Comparison of ENCODE assay signal across 25 cellular contexts in the genomic region with DNA sequence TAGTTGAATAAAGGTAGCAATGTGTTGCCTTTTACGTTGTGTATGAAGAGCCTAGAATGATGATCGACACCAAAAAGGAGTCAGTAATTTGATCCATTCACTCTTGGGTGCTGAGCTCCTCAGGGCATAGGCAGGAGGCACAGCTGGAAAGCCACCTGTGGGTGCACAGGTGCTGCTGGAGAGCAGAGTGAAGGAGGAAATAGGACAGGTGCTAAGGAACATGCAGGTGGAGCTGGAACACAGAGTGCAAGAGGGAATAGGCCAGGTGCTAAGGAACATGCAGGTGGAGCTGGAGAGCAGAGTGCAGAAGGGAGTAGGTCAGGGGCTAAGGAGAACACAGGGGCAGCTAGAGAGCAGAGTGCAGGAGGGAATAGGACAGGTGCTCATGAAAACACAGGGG.
DNase-seq lines count a peak whose midpoint lies in the region; ATAC-seq and TF ChIP-seq lines count a peak whose summit lies in the region.
"Had no signal": no experiment of that assay in that cellular context is flagged by ENCODE, and none has a peak within 500 bp of the region (broad histone marks: within the 10 kb centered on the region; RNA-seq: fewer than 3 reads in every experiment).

No MANE protein-coding gene starts in this region.

- H2AFZ ChIP-seq in PC-3 (ENCODE audit: low read length) (no peak overlapping the region), H9 (ENCODE audit: low read length) (no peak overlapping the region)

- H4K20me1 ChIP-seq in PC-3 (ENCODE audit: low read length) (no peaks in the 10 kb centered on the region), H9 (ENCODE audit: control insufficient read depth, insufficient read depth, insufficient read length) (no peaks in the 10 kb centered on the region)

- no peaks in the 10 kb centered on the region for H3K27me3 ChIP-seq in CD4-positive, alpha-beta memory T cell (ENCODE audit: insufficient read depth, low read length)
- H3K27me3 ChIP-seq in PC-3 (ENCODE audit: low read length), result no peaks in the 10 kb centered on the region
- no peaks in the 10 kb centered on the region for H3K27me3 ChIP-seq in H9 (ENCODE audit: insufficient read depth, low read length)
- H3K27me3 ChIP-seq: ascending aorta had no signal

- H3K9me3 Mint-ChIP-seq in CD4-positive, alpha-beta memory T cell, result peaks cover 0 to 1% (median under 1%) of the 10 kb centered on the region in 8 donors
- peaks cover 24 to 25% of the 10 kb centered on the region in 2 experiments for H3K9me3 Mint-ChIP-seq in H9
- H3K9me3 Mint-ChIP-seq: memory B cell had no signal

- H3K4me3 Mint-ChIP-seq in CD4-positive, alpha-beta memory T cell, result peak overlapping the region in 6 of 8 donors; percentile 2 to 78 (median 61)
- H3K4me3 Mint-ChIP-seq in H9, result no peak overlapping the region
- H3K4me3 Mint-ChIP-seq: activated CD4-positive, alpha-beta memory T cell treated with anti-CD3 and anti-CD28 coated beads for 36 hours; memory B cell had no signal

- no peak overlapping the region for H2AK5ac ChIP-seq in H9 (ENCODE audit: insufficient read length, low read length)

- H3K9me2 ChIP-seq in PC-3 (replicated peaks; ENCODE audit: low read length), result no peaks in the 10 kb centered on the region

- no peaks in the 10 kb centered on the region for H3F3A ChIP-seq in PC-3 (ENCODE audit: low read length, unreplicated experiment)

- H2BK15ac ChIP-seq in H9 (ENCODE audit: low read depth, low read length), result no peak overlapping the region

- H2BK5ac ChIP-seq in H9 (ENCODE audit: insufficient read length, low read length), result no peak overlapping the region

- CTCF ChIA-PET in CD4-positive, alpha-beta memory T cell (lab: Charles Lee; ENCODE audit: partially characterized antibody), result interaction anchor here (0.9 kb wide), 1 partner anchor 161 kb away, joined by 3 read pairs; no protein-coding TSS in a partner anchor
- CTCF ChIA-PET in PC-3 (lab: Charles Lee), result no interaction called here

- DNase-seq in CD4-positive, alpha-beta memory T cell, result no peak
- DNase-seq in COLO668 (lab: John Stamatoyannopoulos, UW; ENCODE audit: unreplicated experiment) (peak; percentile 87), PC-3 (no peak), left colon (no peak), G401 (ENCODE audit: low spot score) (no peak), H9 (no peak)
- DNase-seq: activated CD4-positive, alpha-beta memory T cell treated with anti-CD3 and anti-CD28 coated beads for 36 hours; activated CD8-positive, alpha-beta memory T cell treated with anti-CD3 and anti-CD28 coated beads, Interleukin-2, amount 50 U/mL, for 4 hours; C1 segment of cervical spinal cord; EL; hippocampal formation; IMR-90; NCI-H1048; NCI-H524; stimulated activated naive CD4-positive, alpha-beta T cell had no signal

- peak overlapping the region; percentile 55; the same call in 1 of the 2 replicates for H3K4me2 ChIP-seq in PC-3 (ENCODE audit: low read length)
- H3K4me2 ChIP-seq in H9 (ENCODE audit: insufficient read depth, insufficient read length, low read length), result no peak overlapping the region

- H3K27me3 Mint-ChIP-seq in CD4-positive, alpha-beta memory T cell, result no peaks in the 10 kb centered on the region
- peaks cover 13% of the 10 kb centered on the region for H3K27me3 Mint-ChIP-seq in H9 (ENCODE audit: low read depth)
- H3K27me3 Mint-ChIP-seq: activated CD4-positive, alpha-beta memory T cell treated with anti-CD3 and anti-CD28 coated beads for 36 hours; activated T-helper 17 cell treated with anti-CD3 and anti-CD28 coated beads, Interleukin-2, amount 50 U/mL, for 72 hours had no signal

- no CpG with 5 or more reads among the region's 2 CpGs for WGBS in H9 (ENCODE audit: extremely low coverage, insufficient read length, low lambda C conversion rate)

- no peaks in the 10 kb centered on the region for H3K9me3 ChIP-seq in CD4-positive, alpha-beta memory T cell (ENCODE audit: control insufficient read depth in 1 of 2, low read length in 2 of 2)
- H3K9me3 ChIP-seq in PC-3 (ENCODE audit: low read length) (peaks cover 8% of the 10 kb centered on the region), H9 (ENCODE audit: control insufficient read depth, low read depth, low read length) (peaks cover 8% of the 10 kb centered on the region)
- H3K9me3 ChIP-seq: ascending aorta, gastroesophageal sphincter had no signal

- no peak for ATAC-seq in PC-3
- peak; percentile 35 for ATAC-seq in left colon
- no peak for ATAC-seq in GM19452 (IDR thresholded peaks at IDR 0.05; ENCODE audit: unreplicated experiment)
- ATAC-seq in GM21381 (IDR thresholded peaks at IDR 0.05; ENCODE audit: unreplicated experiment), result no peak
- ATAC-seq: activated naive CD4-positive, alpha-beta T cell treated with anti-CD3 and anti-CD28 coated beads, Interleukin-2, amount 50 U/mL, for 72 hours; activated T-helper 17 cell treated with anti-CD3 and anti-CD28 coated beads, Interleukin-2, amount 50 U/mL, for 72 hours; gastroesophageal sphincter; left lobe of liver had no signal

- H3K18ac ChIP-seq in H9 (ENCODE audit: insufficient read length, low read depth, low read length), result no peak overlapping the region

- no peaks in the 10 kb centered on the region for H3K79me2 ChIP-seq in PC-3 (ENCODE audit: low read length)
- no peaks in the 10 kb centered on the region for H3K79me2 ChIP-seq in H9 (ENCODE audit: insufficient read depth, low read length)

- no peak overlapping the region for H4K5ac ChIP-seq in H9 (ENCODE audit: insufficient read length, low read depth, low read length)

- H4K91ac ChIP-seq in H9 (ENCODE audit: insufficient read length, low read depth, low read length), result no peak overlapping the region

- no peak overlapping the region for H3K56ac ChIP-seq in H9 (ENCODE audit: insufficient read length, low read depth, low read length)

- intact Hi-C loops in CD4-positive, alpha-beta memory T cell (cut with micrococcal nuclease), result loop anchor here (2.0 kb wide), 1 partner anchor 111 kb away; the partner anchor contains the start of gene ALKAL2
- intact Hi-C loops in PC-3 (cut with micrococcal nuclease), result no loop called here
- intact Hi-C loops in left colon (cut with DNase I, micrococcal nuclease), result no loop called here

- peak overlapping the region in 6 of 7 donors; percentile 58 to 93 (median 80) for H3K27ac Mint-ChIP-seq in CD4-positive, alpha-beta memory T cell
- peak overlapping the region in 1 of 3 experiments; percentile 65; a peak in 3 of 7 replicates for H3K27ac Mint-ChIP-seq in H9
- H3K27ac Mint-ChIP-seq: activated CD4-positive, alpha-beta memory T cell treated with anti-CD3 and anti-CD28 coated beads for 36 hours; activated naive CD4-positive, alpha-beta T cell treated with anti-CD3 and anti-CD28 coated beads, Interleukin-2, amount 50 U/mL, for 72 hours; activated T-helper 17 cell treated with anti-CD3 and anti-CD28 coated beads, Interleukin-2, amount 50 U/mL, for 72 hours; memory B cell had no signal

- no peak overlapping the region for H3K4ac ChIP-seq in H9 (ENCODE audit: low read depth, low read length)

- no peaks in the 10 kb centered on the region for H3K23me2 ChIP-seq in H9 (ENCODE audit: insufficient read length, low read depth, low read length, poor library complexity, severe bottlenecking)

- H3K23ac ChIP-seq in H9 (ENCODE audit: insufficient read length, low read depth, low read length), result no peak overlapping the region

- H3K4me3 ChIP-seq in CD4-positive, alpha-beta memory T cell (ENCODE audit: low read length in 2 of 2), result no peak overlapping the region
- no peak overlapping the region for H3K4me3 ChIP-seq in PC-3 (ENCODE audit: low read length)
- H3K4me3 ChIP-seq: ascending aorta, gastroesophageal sphincter had no signal

- in situ Hi-C loops in G401 (cut with HindIII; ENCODE audit: low sequenced_read_pairs), result no loop called here

- no peak overlapping the region for H2BK12ac ChIP-seq in H9 (ENCODE audit: insufficient read length, low read depth, low read length)

- no peaks in the 10 kb centered on the region for H3K36me3 Mint-ChIP-seq in CD4-positive, alpha-beta memory T cell
- H3K36me3 Mint-ChIP-seq in H9 (ENCODE audit: insufficient read depth in 1 of 3, low read depth in 3 of 3), result peaks cover 5 to 7% (median 6%) of the 10 kb centered on the region in 3 experiments; a peak in 6 of 7 replicates
- H3K36me3 Mint-ChIP-seq: activated CD4-positive, alpha-beta memory T cell treated with anti-CD3 and anti-CD28 coated beads for 36 hours; memory B cell had no signal

- peaks cover 37% of the 10 kb centered on the region for H3K4me1 ChIP-seq in CD4-positive, alpha-beta memory T cell (ENCODE audit: insufficient read depth, low read length)
- H3K4me1 ChIP-seq in PC-3 (ENCODE audit: insufficient read depth, low read length) (peaks cover 27% of the 10 kb centered on the region), H9 (ENCODE audit: insufficient read depth, low read length) (no peaks in the 10 kb centered on the region)

- H3K9ac ChIP-seq in PC-3 (ENCODE audit: low read length) (no peak overlapping the region), H9 (ENCODE audit: extremely low read depth, insufficient read length, low read length) (no peak overlapping the region)

- peaks cover 35 to 57% (median 38%) of the 10 kb centered on the region in 4 donors for H3K4me1 Mint-ChIP-seq in CD4-positive, alpha-beta memory T cell
- no peaks in the 10 kb centered on the region for H3K4me1 Mint-ChIP-seq in H9
- H3K4me1 Mint-ChIP-seq: memory B cell had no signal

- H3K36me3 ChIP-seq in CD4-positive, alpha-beta memory T cell (ENCODE audit: insufficient read depth, low read length), result no peaks in the 10 kb centered on the region
- H3K36me3 ChIP-seq in PC-3 (ENCODE audit: low read depth, low read length), result 0 out of 2 replicates have a peak, but pooled peaks cover under 1% of the 10 kb centered on the region
- H3K36me3 ChIP-seq: ascending aorta, gastroesophageal sphincter had no signal

- no TSS peak for BruUV-seq in PC-3 (replicated peaks; lab: Mats Ljungman, UMichigan)

- no peak overlapping the region for H3T11ph ChIP-seq in H9 (ENCODE audit: low read length)

- no peak overlapping the region for H4K8ac ChIP-seq in H9 (replicated peaks; ENCODE audit: insufficient read length, low read depth, low read length)

- H2BK20ac ChIP-seq in H9 (ENCODE audit: low read depth, low read length, poor library complexity, severe bottlenecking), result no peak overlapping the region

- H3K79me1 ChIP-seq in H9 (ENCODE audit: insufficient read depth, low read depth, low read length, poor library complexity, severe bottlenecking), result no peaks in the 10 kb centered on the region

- H2BK120ac ChIP-seq in H9 (ENCODE audit: low read depth, low read length, poor library complexity, severe bottlenecking), result no peak overlapping the region

- POLR2A ChIA-PET in CD4-positive, alpha-beta memory T cell (lab: Charles Lee; ENCODE audit: partially characterized antibody), result interaction anchor here (0.8 to 1.3 kb wide), 3 partner anchors 10 to 16 kb away, joined by 3 read pairs; no protein-coding TSS in a partner anchor
- POLR2A ChIA-PET in PC-3 (lab: Charles Lee; ENCODE audit: unreplicated experiment), result interaction anchor here (0.6 kb wide), 1 partner anchor 44 kb away, joined by 3 read pairs; no protein-coding TSS in a partner anchor

- TF ChIP-seq CTCF in PC-3 (conservative IDR thresholded peaks at IDR 0.05; ENCODE audit: low read depth, low read length) (no peak), H9 (conservative IDR thresholded peaks at IDR 0.05) (no peak)

- no peak overlapping the region for H3K14ac ChIP-seq in H9 (ENCODE audit: insufficient read depth, low read length)

- no peak overlapping the region for H3K27ac ChIP-seq in CD4-positive, alpha-beta memory T cell (ENCODE audit: low read depth, low read length)
- H3K27ac ChIP-seq in PC-3 (ENCODE audit: low read length) (no peak overlapping the region), H9 (ENCODE audit: insufficient read length, low read depth, low read length) (no peak overlapping the region)
- H3K27ac ChIP-seq: ascending aorta, gastroesophageal sphincter, HL-60, RWPE1 had no signal

Comparison
In these comparisons a context has a peak if more than half of its experiments do, and no peak if none do; other contexts are left out.
1. H3K4me3 Mint-ChIP-seq: peak in CD4-positive, alpha-beta memory T cell (6 of 8); none in H9 (0 of 2).